Comparison of ENCODE assay signal across 23 cellular contexts in genomic region chr3:195801251-195802183, GRCh38. TPM values are rescaled to one million over a fixed set of nuclear protein-coding genes. Genes with fewer than 3 reads are reported as not detected.
DNase-seq lines count a peak whose midpoint lies in the region; ATAC-seq and TF ChIP-seq lines count a peak whose summit lies in the region.
"Had no signal": no experiment of that assay in that cellular context is flagged by ENCODE, and none has a peak within 500 bp of the region (broad histone marks: within the 10 kb centered on the region; RNA-seq: fewer than 3 reads in every experiment).

No MANE protein-coding gene starts in this region.

- H3K27me3 Mint-ChIP-seq in activated CD4-positive, alpha-beta T cell treated with anti-CD3 and anti-CD28 coated beads, Interleukin-2, amount 10 ng/mL, durations not matched to agents 7 days and 5 days = peaks cover 7% of the 10 kb centered on the region
- peaks cover 5% of the 10 kb centered on the region for H3K27me3 Mint-ChIP-seq in glutamatergic neuron (ENCODE audit: unreplicated experiment)

- H3K4me1 Mint-ChIP-seq in activated CD4-positive, alpha-beta T cell treated with anti-CD3 and anti-CD28 coated beads, Interleukin-2, amount 10 ng/mL, durations not matched to agents 7 days and 5 days = peaks cover 52% of the 10 kb centered on the region
- peaks cover 13% of the 10 kb centered on the region for H3K4me1 Mint-ChIP-seq in glutamatergic neuron (ENCODE audit: low read depth, unreplicated experiment)

- TF ChIP-seq EP300 in sigmoid colon (IDR thresholded peaks at IDR 0.05) = no peak

- ATAC-seq in RWPE2 (ENCODE audit: low read depth) = no peak
- ATAC-seq in GM21717 (IDR thresholded peaks at IDR 0.05; ENCODE audit: unreplicated experiment) = no peak
- ATAC-seq in GM18520 (IDR thresholded peaks at IDR 0.05; ENCODE audit: unreplicated experiment) = no peak
- ATAC-seq in HG02759 (IDR thresholded peaks at IDR 0.05; ENCODE audit: unreplicated experiment) = no peak

- WGBS in sigmoid colon, 2 donors = 70 to 80% methylated on average over 35 of the region's 35 CpGs

- no peak overlapping the region for H3K4me3 ChIP-seq in RWPE2 (ENCODE audit: severe bottlenecking)
- no peak overlapping the region for H3K4me3 ChIP-seq in sigmoid colon
- H3K4me3 ChIP-seq: hepatocyte, vagina had no signal

- POLR2A ChIA-PET in activated CD4-positive, alpha-beta T cell treated with anti-CD3 and anti-CD28 coated beads, Interleukin-2, amount 10 ng/mL, durations not matched to agents 7 days and 5 days (lab: Charles Lee) = no interaction called here

- H3K4me1 ChIP-seq in RWPE2 (ENCODE audit: insufficient read depth, poor library complexity, severe bottlenecking) (no peaks in the 10 kb centered on the region), sigmoid colon (peaks cover 0 to 14% (median 7%) of the 10 kb centered on the region in 4 donors)
- H3K4me1 ChIP-seq: parathyroid adenoma had no signal

- H3K36me3 ChIP-seq in RWPE2 (ENCODE audit: low read depth) (no peaks in the 10 kb centered on the region), sigmoid colon (no peaks in the 10 kb centered on the region)
- H3K36me3 ChIP-seq: vagina had no signal

- peak overlapping the region; percentile 86 for H3K27ac Mint-ChIP-seq in activated CD4-positive, alpha-beta T cell treated with anti-CD3 and anti-CD28 coated beads, Interleukin-2, amount 10 ng/mL, durations not matched to agents 7 days and 5 days
- H3K27ac Mint-ChIP-seq in glutamatergic neuron (ENCODE audit: unreplicated experiment) = no peak overlapping the region

- intact Hi-C loops in sigmoid colon (cut with DNase I) = no loop called here

- peaks cover 10% of the 10 kb centered on the region for H3K9me3 Mint-ChIP-seq in activated CD4-positive, alpha-beta T cell treated with anti-CD3 and anti-CD28 coated beads, Interleukin-2, amount 10 ng/mL, durations not matched to agents 7 days and 5 days
- H3K9me3 Mint-ChIP-seq in glutamatergic neuron (ENCODE audit: unreplicated experiment) = peaks cover 3% of the 10 kb centered on the region

- TF ChIP-seq POLR2A in sigmoid colon (IDR thresholded peaks at IDR 0.05) = no peak

- TF ChIP-seq CTCF in RWPE2 (IDR thresholded peaks at IDR 0.05; ENCODE audit: poor library complexity, severe bottlenecking) (no peak), glutamatergic neuron (IDR thresholded peaks at IDR 0.05; ENCODE audit: partially characterized antibody, unreplicated experiment) (no peak), sigmoid colon (IDR thresholded peaks at IDR 0.05) (no peak)

- CTCF ChIA-PET in activated CD4-positive, alpha-beta T cell treated with anti-CD3 and anti-CD28 coated beads, Interleukin-2, amount 10 ng/mL, durations not matched to agents 7 days and 5 days (lab: Charles Lee) = interaction anchor here (1.0 to 1.6 kb wide), 5 partner anchors 9 to 49 kb away, joined by 4 read pairs; no protein-coding TSS in a partner anchor

- DNase-seq in activated CD4-positive, alpha-beta T cell treated with anti-CD3 and anti-CD28 coated beads, Interleukin-2, amount 10 ng/mL, durations not matched to agents 7 days and 5 days = no peak
- DNase-seq in activated CD4-positive, alpha-beta T cell treated with anti-CD3 and anti-CD28 coated beads, Interleukin-2, amount 50 U/mL, for 1 hour = no peak
- DNase-seq in RWPE2 (ENCODE audit: low spot score) (peak; percentile 45), glutamatergic neuron (no peak), sigmoid colon (peak; percentile 60)
- DNase-seq: activated CD4-positive, CD25-positive, alpha-beta regulatory T cell; amniotic stem cell; cerebellar nuclear complex; kidney glomerular epithelial cell; midbrain; NCI-H146; NCI-H226; NK-92 treated with Interleukin-12 subunit alpha and Interleukin-12 subunit beta, amount 100 ng/mL, for 24 hours had no signal

- peaks cover 9% of the 10 kb centered on the region for H3K27me3 ChIP-seq in RWPE2 (ENCODE audit: insufficient read depth, poor library complexity, severe bottlenecking)
- H3K27me3 ChIP-seq in sigmoid colon = peaks cover 0 to 3% (median 0%) of the 10 kb centered on the region in 3 donors
- H3K27me3 ChIP-seq: hepatocyte, vagina had no signal

- peaks cover 31% of the 10 kb centered on the region for H3K36me3 Mint-ChIP-seq in activated CD4-positive, alpha-beta T cell treated with anti-CD3 and anti-CD28 coated beads, Interleukin-2, amount 10 ng/mL, durations not matched to agents 7 days and 5 days (ENCODE audit: low read depth)
- no peaks in the 10 kb centered on the region for H3K36me3 Mint-ChIP-seq in glutamatergic neuron (ENCODE audit: unreplicated experiment)
- H3K36me3 Mint-ChIP-seq: CD14-positive monocyte had no signal

- H3K4me3 Mint-ChIP-seq in activated CD4-positive, alpha-beta T cell treated with anti-CD3 and anti-CD28 coated beads, Interleukin-2, amount 10 ng/mL, durations not matched to agents 7 days and 5 days = peak overlapping the region; percentile 3
- H3K4me3 Mint-ChIP-seq in glutamatergic neuron (ENCODE audit: unreplicated experiment) = peak overlapping the region; percentile 3

- H3K9me3 ChIP-seq in RWPE2 (ENCODE audit: severe bottlenecking) (no peaks in the 10 kb centered on the region), sigmoid colon (no peaks in the 10 kb centered on the region)
- H3K9me3 ChIP-seq: vagina had no signal

- H3K27ac ChIP-seq in RWPE2 (ENCODE audit: poor library complexity, severe bottlenecking) (no peak overlapping the region), sigmoid colon (no peak overlapping the region)
- H3K27ac ChIP-seq: HL-60, KMS-11, parathyroid adenoma had no signal

RNA-seq across cellular contexts. Expression of gene MUC4, which starts 10.2 kb away (rescaled TPM):
- total RNA-seq in activated CD4-positive, alpha-beta T cell treated with anti-CD3 and anti-CD28 coated beads, Interleukin-2, amount 10 ng/mL, durations not matched to agents 7 days and 5 days = under 1 TPM; under 0.01 to 0.15 TPM
- 2.5 TPM for total RNA-seq in glutamatergic neuron (ENCODE audit: unreplicated experiment)
- total RNA-seq in sigmoid colon = 1 to 10 TPM in 1 of 4 donors, under 1 TPM in 2, not detected in 1; under 0.01 to 6.4 (median 0.36) TPM
- polyA plus RNA-seq in sigmoid colon = 100 to 1,000 TPM in 1 of 3 donors, 1 to 10 TPM in 2; 8.4 to 195 (median 8.8) TPM
- total RNA-seq: RPMI7951 had no signal
- polyA plus RNA-seq: CD14-positive monocyte had no signal

Comparison
In these comparisons a context has a peak if more than half of its experiments do, and no peak if none do; other contexts are left out.
1. DNase-seq: peak in RWPE2 (single experiment) and sigmoid colon (single experiment); none in activated CD4-positive, alpha-beta T cell treated with anti-CD3 and anti-CD28 coated beads, Interleukin-2, amount 10 ng/mL, durations not matched to agents 7 days and 5 days (single experiment), activated CD4-positive, alpha-beta T cell treated with anti-CD3 and anti-CD28 coated beads, Interleukin-2, amount 50 U/mL, for 1 hour (single experiment) and glutamatergic neuron (single experiment).